In the genomic region with DNA sequence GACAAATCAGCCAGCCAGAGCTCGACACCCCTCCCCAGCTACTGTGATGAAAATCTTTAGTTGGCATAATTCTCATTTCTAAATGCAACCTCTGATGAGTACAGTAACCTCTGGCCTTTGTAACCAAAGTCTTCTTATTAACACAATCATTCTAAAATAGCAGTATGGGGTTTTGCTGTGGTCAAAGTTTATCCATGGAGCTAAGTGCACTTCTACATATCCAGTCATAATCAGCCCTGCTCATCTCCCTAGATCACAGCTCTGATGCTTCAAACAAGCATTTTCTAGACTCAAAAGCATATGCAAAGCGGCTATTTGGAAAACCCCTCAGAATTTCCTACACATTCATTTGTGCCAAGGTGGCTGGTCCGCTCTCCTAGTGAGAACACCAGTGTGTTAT, we compare ENCODE assay signal across 12 cellular contexts.
DNase-seq lines count a peak whose midpoint lies in the region; ATAC-seq and TF ChIP-seq lines count a peak whose summit lies in the region.
"Had no signal": no experiment of that assay in that cellular context is flagged by ENCODE, and none has a peak within 500 bp of the region (broad histone marks: within the 10 kb centered on the region; RNA-seq: fewer than 3 reads in every experiment).

No MANE protein-coding gene starts in this region.

- no peak overlapping the region for H3K4me3 ChIP-seq in GM12865 (ENCODE audit: low read depth, low read length)
- H3K4me3 ChIP-seq in MG63: no peak overlapping the region
- no peak overlapping the region for H3K4me3 ChIP-seq in Peyer's patch

- no peak overlapping the region for H3K27ac ChIP-seq in Peyer's patch
- H3K27ac ChIP-seq: VCaP had no signal

- H3K36me3 ChIP-seq in MG63 (no peaks in the 10 kb centered on the region), Peyer's patch (no peaks in the 10 kb centered on the region)

- TF ChIP-seq CTCF in GM12865 (IDR thresholded peaks at IDR 0.05; ENCODE audit: insufficient read depth, low read depth, low read length, missing control alignments) (no peak), Peyer's patch (IDR thresholded peaks at IDR 0.05) (no peak)

- H3K9me3 ChIP-seq in MG63 (no peaks in the 10 kb centered on the region), Peyer's patch (no peaks in the 10 kb centered on the region)

- no peaks in the 10 kb centered on the region for H3K4me1 ChIP-seq in Peyer's patch

- intact Hi-C loops in cardiac septum (cut with DNase I): no loop called here

- TF ChIP-seq POLR2A in Peyer's patch (IDR thresholded peaks at IDR 0.05): no peak

- ATAC-seq in GM19043 (IDR thresholded peaks at IDR 0.05; ENCODE audit: low read depth, unreplicated experiment): peak; percentile 53
- peak; percentile 78 for ATAC-seq in HG02623 (IDR thresholded peaks at IDR 0.05; ENCODE audit: unreplicated experiment)
- ATAC-seq in HG03439 (IDR thresholded peaks at IDR 0.05; ENCODE audit: unreplicated experiment): peak; percentile 81

- H3K27me3 ChIP-seq in MG63 (no peaks in the 10 kb centered on the region), Peyer's patch (no peaks in the 10 kb centered on the region)

- peak; percentile 84 for DNase-seq in GM12865 (ENCODE audit: low read depth)
- DNase-seq in epidermal melanocyte (ENCODE audit: insufficient read length, low spot score): no peak
- no peak for DNase-seq in cardiac septum (ENCODE audit: low spot score)
- no peak for DNase-seq in MG63
- DNase-seq in Peyer's patch: no peak
- DNase-seq: activated naive CD4-positive, alpha-beta T cell; glutamatergic neuron; NCI-H2029 treated with DMSO at 0.1 percent for 48 hours had no signal
